In the genomic region with DNA sequence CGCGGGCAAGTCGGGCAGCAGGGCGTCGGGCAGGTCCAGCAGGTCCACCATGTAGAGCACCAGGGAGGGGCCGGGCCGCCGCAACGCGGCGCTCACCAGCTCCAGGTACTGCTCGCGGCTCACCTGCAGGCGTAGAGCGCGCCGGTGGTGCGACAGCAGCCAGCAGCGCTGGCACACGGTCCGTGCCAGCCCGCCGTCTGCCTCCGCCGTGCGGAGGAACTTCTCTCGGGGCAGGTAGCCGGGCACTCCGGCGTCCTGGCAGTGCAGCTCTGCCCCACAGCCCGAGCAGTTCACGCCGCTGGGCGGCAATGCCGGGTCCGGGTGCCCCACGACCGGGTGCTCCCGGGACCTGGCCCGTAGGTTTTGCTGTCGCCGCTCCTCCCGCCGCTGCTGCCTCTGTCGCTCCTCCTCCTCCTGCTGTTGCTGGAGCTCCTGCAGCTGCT, we compare ENCODE assay signal across 8 cellular contexts. TPM values are rescaled to one million over a fixed set of nuclear protein-coding genes. Genes with fewer than 3 reads are reported as not detected.
A peak's percentile ranks its signal among the peaks of the same experiment; 100 is the strongest.
DNase-seq lines count a peak whose midpoint lies in the region; ATAC-seq, FAIRE-seq and TF ChIP-seq lines count a peak whose summit lies in the region.

No MANE protein-coding gene starts in this region.

- H3K27ac ChIP-seq in SK-N-SH (ENCODE audit: low read depth in 2 of 2, low read length in 1 of 2) (peak overlapping the region; percentile 76 to 94), K562 (ENCODE audit: extremely low read depth, low read depth, low read length) (peak overlapping the region; percentile 94), kidney (ENCODE audit: low read depth in 2 of 2, low read length in 2 of 2) (peak overlapping the region; percentile 71 to 82)

- in situ Hi-C loops in K562 (cut with MboI) = no loop called here

- no peak for TF ChIP-seq POLR2A in K562 (conservative IDR thresholded peaks at IDR 0.05)

- H4K20me1 ChIP-seq in SK-N-SH (ENCODE audit: insufficient read depth) (peaks cover 35% of the 10 kb centered on the region), K562 (replicated peaks; ENCODE audit: control insufficient read depth, insufficient read depth, low read length) (peaks cover 25% of the 10 kb centered on the region)

- H3K9ac ChIP-seq in SK-N-SH (peak overlapping the region; percentile 90), K562 (ENCODE audit: insufficient read depth in 1 of 2, low read depth in 2 of 2, low read length in 2 of 2) (peak overlapping the region; percentile 96 to 99), kidney (ENCODE audit: low read length in 2 of 2) (peak overlapping the region; percentile 66 to 91)

- intact Hi-C loops in K562 (cut with micrococcal nuclease) (loop anchor here (5.0 kb wide), 1 partner anchor 70 kb away; a partner anchor contains a TSS), kidney (cut with DNase I) (no loop called here)

- peaks cover 85% of the 10 kb centered on the region for H3K79me2 ChIP-seq in SK-N-SH (ENCODE audit: insufficient read depth)
- peaks cover 77% of the 10 kb centered on the region for H3K79me2 ChIP-seq in K562 (ENCODE audit: control insufficient read depth, insufficient read depth, low read length)

- no peaks in the 10 kb centered on the region for H3K9me1 ChIP-seq in K562 (ENCODE audit: control insufficient read depth, insufficient read depth, low read length)

- no TSS peak for BruUV-seq in K562 (replicated peaks; lab: Mats Ljungman, UMichigan)

- H3K36me3 ChIP-seq in SK-N-SH (replicated peaks in 1 of 2; ENCODE audit: control insufficient read depth in 1 of 2, insufficient read depth in 2 of 2, low read length in 1 of 2) (peaks cover 24 to 30% of the 10 kb centered on the region in 2 experiments), K562 (ENCODE audit: control insufficient read depth, insufficient read depth, low read length) (peaks cover 43% of the 10 kb centered on the region), kidney (ENCODE audit: control insufficient read depth in 1 of 2, insufficient read depth in 2 of 2, low read length in 2 of 2) (peaks cover 18 to 20% of the 10 kb centered on the region in 2 donors)

- H3F3A ChIP-seq in SK-N-SH (replicated peaks; ENCODE audit: insufficient read depth) = peaks cover 22% of the 10 kb centered on the region

- TF ChIP-seq RAD21 in SK-N-SH (IDR thresholded peaks at IDR 0.05; ENCODE audit: low read length) (no peak), K562 (CRISPR knock-in tag; conservative IDR thresholded peaks at IDR 0.05 in 1 of 2, IDR thresholded peaks at IDR 0.05 in 1 of 2) (no peak)

- TF ChIP-seq CTCF in SK-N-SH (IDR thresholded peaks at IDR 0.05) (no peak; the same call in 1 of the 2 replicates), K562 (IDR thresholded peaks at IDR 0.05 in 2 of 3, conservative IDR thresholded peaks at IDR 0.05 in 1 of 3; ENCODE audit: insufficient read depth in 2 of 3, low read depth in 1 of 3, low read length in 3 of 3) (0 out of 6 replicates have a peak, but pooled peaks of 1 of the 3 experiments have one; percentile 1), kidney (IDR thresholded peaks at IDR 0.05; ENCODE audit: borderline replicate concordance, extremely low read depth, insufficient read depth) (peak; percentile 6)

- H3K4me1 ChIP-seq in SK-N-SH (ENCODE audit: control insufficient read depth in 1 of 2, insufficient read depth in 2 of 2, low read depth in 1 of 2, low read length in 1 of 2) (peaks cover 5 to 10% of the 10 kb centered on the region in 2 experiments; a peak in 3 of 4 replicates), K562 (replicated peaks in 1 of 2; ENCODE audit: control insufficient read depth in 2 of 2, insufficient read depth in 2 of 2, low read length in 2 of 2) (peaks cover 17 to 31% of the 10 kb centered on the region in 2 experiments; a peak in 4 of 5 replicates), kidney (ENCODE audit: control insufficient read depth in 1 of 2, insufficient read depth in 1 of 2, low read depth in 1 of 2, low read length in 2 of 2) (peaks cover 0 to 12% of the 10 kb centered on the region in 2 donors)

- FAIRE-seq in K562 (lab: Jason Lieb, UNC) (no peak), kidney (lab: Jason Lieb, UNC) (no peak)

- peak overlapping the region; percentile 78 to 99 for H3K4me3 ChIP-seq in SK-N-SH (ENCODE audit: low read depth in 2 of 2, low read length in 1 of 2)
- H3K4me3 ChIP-seq in K562 = peak overlapping the region; percentile 98
- H3K4me3 ChIP-seq in kidney (ENCODE audit: low read length in 2 of 2) = peak overlapping the region; percentile 92 to 97

- H2AFZ ChIP-seq in SK-N-SH (ENCODE audit: low read depth) (peak overlapping the region; percentile 92), K562 (ENCODE audit: low read depth, low read length) (peak overlapping the region; percentile 94)

- H3K27me3 ChIP-seq in SK-N-SH (ENCODE audit: insufficient read depth) = no peaks in the 10 kb centered on the region
- H3K27me3 ChIP-seq in K562 (ENCODE audit: control insufficient read depth in 2 of 2, insufficient read depth in 2 of 2, low read length in 2 of 2) = no peaks in the 10 kb centered on the region

- WGBS in SK-N-SH (ENCODE audit: low lambda C conversion rate) = 0% methylated on average over 9 of the region's 45 CpGs
- WGBS in K562 (ENCODE audit: insufficient coverage, low coverage, missing lambda C conversion rate) = under 1% methylated on average over 34 of the region's 45 CpGs

- CTCF ChIA-PET in SK-N-SH (lab: Yijun Ruan, JAX) = interaction anchor here (0.8 to 1.9 kb wide), 3 partner anchors 61 to 140 kb away, joined by 3 to 5 read pairs (median 4); no protein-coding TSS in a partner anchor
- CTCF ChIA-PET in K562 (lab: Yijun Ruan, JAX; ENCODE audit: low intra/inter-chr PET ratio) = no interaction called here

- no peaks in the 10 kb centered on the region for H3K9me2 ChIP-seq in SK-N-SH

- H3K9me3 ChIP-seq in SK-N-SH (0 out of 2 replicates have a peak, but pooled peaks cover 6% of the 10 kb centered on the region), K562 (replicated peaks; ENCODE audit: control insufficient read depth, insufficient read depth, low read depth, low read length) (no peaks in the 10 kb centered on the region; the same call in 1 of the 2 replicates), kidney (ENCODE audit: control insufficient read depth in 1 of 2, low read length in 2 of 2) (peaks cover 0 to 10% of the 10 kb centered on the region in 2 donors)

- no peak for TF ChIP-seq EP300 in SK-N-SH (IDR thresholded peaks at IDR 0.05; ENCODE audit: borderline replicate concordance in 1 of 2, low read depth in 1 of 2, low read length in 1 of 2)
- TF ChIP-seq EP300 in K562 (IDR thresholded peaks at IDR 0.05; ENCODE audit: low read length) = no peak

- POLR2A ChIA-PET in SK-N-SH (lab: Yijun Ruan, JAX) = interaction anchor here (0.8 to 0.9 kb wide), 2 partner anchors 69 to 541 kb away, joined by 3 read pairs; a partner anchor contains a TSS
- POLR2A ChIA-PET in K562 (lab: Yijun Ruan, JAX) = interaction anchor here (0.9 to 6.3 kb wide), 6 partner anchors 11 to 69 kb away, joined by 3 to 61 read pairs (median 18); a partner anchor contains a TSS

- ATAC-seq in GM18867 (IDR thresholded peaks at IDR 0.05; ENCODE audit: unreplicated experiment) (peak; percentile 30), HG03108 (IDR thresholded peaks at IDR 0.05; ENCODE audit: unreplicated experiment) (peak; percentile 17), K562 (peak; percentile 61)

- DNase-seq in AG08395 (ENCODE audit: low spot score) = peak; percentile 22
- peak; percentile 74 for DNase-seq in SK-N-SH
- DNase-seq in K562 (ENCODE audit: extremely low read depth in 1 of 4, low spot score in 3 of 4) = peak; percentile 41 to 54 (median 48)
- DNase-seq in kidney = peak; percentile 89
- DNase-seq in stimulated activated CD4-positive, alpha-beta T cell treated with anti-CD3 and anti-CD28 coated beads, Interleukin-4, amount 100 ng/mL, for 1 hour = peak; percentile 59
- DNase-seq in dedifferentiated amniotic fluid mesenchymal stem cell (ENCODE audit: extremely low spot score) = no peak

- peak overlapping the region; percentile 92 for H3K4me2 ChIP-seq in SK-N-SH
- peak overlapping the region; percentile 100 for H3K4me2 ChIP-seq in K562 (ENCODE audit: insufficient read depth, low read length)

RNA-seq across cellular contexts. Expression of a gene that starts 0.5 kb away (rescaled TPM):
- polyA plus RNA-seq in SK-N-SH (2012; rRNA removed) (11.8 and 12.8 TPM in 2 replicates), K562 (2011; rRNA removed) (16.7 and 21.4 TPM in 2 replicates), K562 (2014; fragmentation: Illumina TruSeq; extraction: Trizol) (16.5 and 17.4 TPM in 2 replicates), K562 (2014; fragmentation: Nextera tagmentation; extraction: Ambion mirVana) (1 to 10 TPM; 2.6 to 3.9 TPM), K562 (2014; rRNA removed) (22.1 and 24.6 TPM in 2 replicates), kidney (ENCODE audit: insufficient read depth, low read depth, low replicate concordance) (8.7 TPM)
- polyA plus RNA-seq in SK-N-SH (2012; cell fraction: cytosol; rRNA removed) = 11.6 and 12.2 TPM in 2 replicates
- polyA plus RNA-seq in SK-N-SH (2012; cell fraction: nucleus; rRNA removed) = 7.5 and 9.1 TPM in 2 replicates
- total RNA-seq in K562 (2011; cell fraction: chromatin; rRNA removed; ENCODE audit: low replicate concordance) = 7.9 and 14.0 TPM in 2 replicates
- 14.3 and 17.8 TPM in 2 replicates for total RNA-seq in K562 (2011; cell fraction: nucleolus; rRNA removed)
- 11.2 and 12.8 TPM in 2 replicates for total RNA-seq in K562 (2011; cell fraction: nucleoplasm; rRNA removed)
- total RNA-seq in K562 (2014; rRNA removed) (26.6 and 28.2 TPM in 2 replicates), K562 (2014; rRNA removed; fragmentation: Illumina TruSeq; extraction: Trizol) (11.9 and 12.3 TPM in 2 replicates), K562 (2015; rRNA removed; fragmentation: Illumina TruSeq; extraction: Trizol) (13.5 and 14.7 TPM in 2 replicates), K562 (2021) (25.4 and 25.7 TPM in 2 replicates), kidney (14.2 TPM)
- 19.8 and 26.9 TPM in 2 replicates for polyA plus RNA-seq in K562 (2011; cell fraction: cytosol; rRNA removed)
- polyA plus RNA-seq in K562 (2011; cell fraction: nucleus; rRNA removed) = 12.2 and 14.7 TPM in 2 replicates
- polyA plus RNA-seq in K562 (2012) = 14.5 and 32.7 TPM in 2 replicates
- 16.5 and 21.0 TPM in 2 replicates for polyA minus RNA-seq in K562 (2011; rRNA and poly(A)+ RNA removed)
- 12.8 and 14.0 TPM in 2 replicates for polyA minus RNA-seq in K562 (2011; cell fraction: cytosol; rRNA and poly(A)+ RNA removed)
- 11.0 and 15.3 TPM in 2 replicates for polyA minus RNA-seq in K562 (2011; cell fraction: nucleus; rRNA and poly(A)+ RNA removed)

RNA-seq across cellular contexts. Expression of a gene that starts 1.8 kb away (rescaled TPM):
- polyA plus RNA-seq in SK-N-SH (2012; rRNA removed) (58.5 and 71.5 TPM in 2 replicates), K562 (2011; rRNA removed) (192 and 208 TPM in 2 replicates), K562 (2014; fragmentation: Illumina TruSeq; extraction: Trizol) (136 and 140 TPM in 2 replicates), K562 (2014; fragmentation: Nextera tagmentation; extraction: Ambion mirVana) (100 to 1,000 TPM in 1 of 2 experiments, 10 to 100 TPM in 1; 60.9 to 108 TPM), K562 (2014; rRNA removed) (128 and 147 TPM in 2 replicates), kidney (ENCODE audit: insufficient read depth, low read depth, low replicate concordance) (30.6 TPM)
- polyA plus RNA-seq in SK-N-SH (2012; cell fraction: cytosol; rRNA removed) = 74.7 and 92.0 TPM in 2 replicates
- 64.3 and 130 TPM in 2 replicates for polyA plus RNA-seq in SK-N-SH (2012; cell fraction: nucleus; rRNA removed)
- total RNA-seq in K562 (2011; cell fraction: chromatin; rRNA removed; ENCODE audit: low replicate concordance) = 125 and 404 TPM in 2 replicates
- 50.9 and 59.2 TPM in 2 replicates for total RNA-seq in K562 (2011; cell fraction: nucleolus; rRNA removed)
- 92.2 and 102 TPM in 2 replicates for total RNA-seq in K562 (2011; cell fraction: nucleoplasm; rRNA removed)
- total RNA-seq in K562 (2014; rRNA removed) (118 and 142 TPM in 2 replicates), K562 (2014; rRNA removed; fragmentation: Illumina TruSeq; extraction: Trizol) (158 and 177 TPM in 2 replicates), K562 (2015; rRNA removed; fragmentation: Illumina TruSeq; extraction: Trizol) (143 and 154 TPM in 2 replicates), K562 (2021) (134 TPM in 2 replicates), kidney (78.2 TPM)
- 43.2 and 88.2 TPM in 2 replicates for polyA plus RNA-seq in K562 (2011; cell fraction: cytosol; rRNA removed)
- 195 and 415 TPM in 2 replicates for polyA plus RNA-seq in K562 (2011; cell fraction: nucleus; rRNA removed)
- polyA plus RNA-seq in K562 (2012) = 92.3 and 108 TPM in 2 replicates
- polyA minus RNA-seq in K562 (2011; rRNA and poly(A)+ RNA removed) = 237 and 245 TPM in 2 replicates
- polyA minus RNA-seq in K562 (2011; cell fraction: cytosol; rRNA and poly(A)+ RNA removed) = 61.9 and 62.2 TPM in 2 replicates
- 61.3 and 147 TPM in 2 replicates for polyA minus RNA-seq in K562 (2011; cell fraction: nucleus; rRNA and poly(A)+ RNA removed)
